8 cellular contexts compared by ENCODE assay signal in genomic region chr11:1888811-1889526, GRCh38. TPM values are rescaled to one million over a fixed set of nuclear protein-coding genes. Genes with fewer than 3 reads are reported as not detected.
A peak's percentile ranks its signal among the peaks of the same experiment; 100 is the strongest.
DNase-seq lines count a peak whose midpoint lies in the region; ATAC-seq and TF ChIP-seq lines count a peak whose summit lies in the region.

No MANE protein-coding gene starts in this region.

- CTCF ChIA-PET in A673 (lab: Charles Lee), result no interaction called here

- H3K4me3 ChIP-seq in Peyer's patch, result peak overlapping the region in 1 of 4 donors; percentile 15
- H3K4me3 ChIP-seq in lower lobe of right lung, result no peak overlapping the region
- H3K4me3 ChIP-seq in A673 (ENCODE audit: low read depth, low read length, poor library complexity, severe bottlenecking), result no peak overlapping the region

- POLR2A ChIA-PET in A673 (lab: Charles Lee; ENCODE audit: low non-redundant PET), result no interaction called here

- intact Hi-C loops in lower lobe of right lung (cut with DNase I) (no loop called here), A673 (cut with micrococcal nuclease; ENCODE audit: unreplicated experiment) (no loop called here)

- H3K36me3 ChIP-seq in Peyer's patch (no peaks in the 10 kb centered on the region), lower lobe of right lung (peaks cover 28% of the 10 kb centered on the region), A673 (ENCODE audit: insufficient read depth, low read length, poor library complexity, severe bottlenecking) (no peaks in the 10 kb centered on the region)

- ATAC-seq in lower lobe of right lung, result peak; percentile 69 to 74

- H3K9me3 ChIP-seq in Peyer's patch (no peaks in the 10 kb centered on the region), lower lobe of right lung (no peaks in the 10 kb centered on the region), A673 (ENCODE audit: low read depth, low read length, poor library complexity, severe bottlenecking) (no peaks in the 10 kb centered on the region)

- no peaks in the 10 kb centered on the region for H3K27me3 ChIP-seq in Peyer's patch
- no peaks in the 10 kb centered on the region for H3K27me3 ChIP-seq in lower lobe of right lung (ENCODE audit: low read depth)
- H3K27me3 ChIP-seq in A673 (replicated peaks; ENCODE audit: insufficient read depth, low read depth, low read length, poor library complexity), result no peaks in the 10 kb centered on the region

- no TSS peak for BruUV-seq in A673 (replicated peaks; lab: Mats Ljungman, UMichigan)

- DNase-seq in Peyer's patch (peak; percentile 48 to 75 (median 60)), lower lobe of right lung (peak; percentile 62), A673 (ENCODE audit: low spot score) (no peak), iPS-NIHi7 (ENCODE audit: extremely low spot score) (no peak), DMS79 treated with DMSO at 0.1 percent for 48 hours (lab: John Stamatoyannopoulos, UW) (no peak), NCI-H446 treated with DMSO at 0.1 percent for 48 hours (lab: John Stamatoyannopoulos, UW) (no peak)
- DNase-seq in activated T-cell treated with anti-CD3 and anti-CD28 coated beads, Interleukin-2, amount 50 U/mL, for 48 hours, result peak; percentile 77 to 84
- peak; percentile 18 to 68 for DNase-seq in stimulated activated CD8-positive, alpha-beta memory T cell treated with anti-CD3 and anti-CD28 coated beads, Interleukin-4, amount 100 ng/mL, for 4 hours (ENCODE audit: low read depth in 2 of 2, low spot score in 1 of 2)

- TF ChIP-seq POLR2A in Peyer's patch (IDR thresholded peaks at IDR 0.05), result no peak

- peaks cover 0 to 17% (median 0%) of the 10 kb centered on the region in 4 donors for H3K4me1 ChIP-seq in Peyer's patch
- H3K4me1 ChIP-seq in lower lobe of right lung, result no peaks in the 10 kb centered on the region
- no peaks in the 10 kb centered on the region for H3K4me1 ChIP-seq in A673 (ENCODE audit: insufficient read depth, low read length, poor library complexity, severe bottlenecking)

- H3K27ac ChIP-seq in Peyer's patch (peak overlapping the region in 2 of 4 donors; percentile 13 to 58), lower lobe of right lung (peak overlapping the region; percentile 11), A673 (ENCODE audit: low read depth, low read length, poor library complexity, severe bottlenecking) (no peak overlapping the region)

- no peak for TF ChIP-seq CTCF in Peyer's patch (IDR thresholded peaks at IDR 0.05)
- no peak for TF ChIP-seq CTCF in lower lobe of right lung (IDR thresholded peaks at IDR 0.05)
- no peak for TF ChIP-seq CTCF in A673 (conservative IDR thresholded peaks at IDR 0.05; ENCODE audit: low read depth, low read length)

RNA-seq across cellular contexts. Expression of gene PRR33, which starts 2.7 kb away (rescaled TPM):
- total RNA-seq in Peyer's patch, result not detected
- not detected for total RNA-seq in lower lobe of right lung
- not detected in 2 replicates for total RNA-seq in A673 (2021)

RNA-seq across cellular contexts. Expression of gene TNNT3, which starts 30.5 kb away (rescaled TPM):
- total RNA-seq in Peyer's patch (10 to 100 TPM in 1 of 4 donors, not detected in 3; 14.0 TPM), lower lobe of right lung (4.7 TPM), A673 (2021) (not detected in 2 replicates)

RNA-seq across cellular contexts. Expression of gene LSP1, which starts 36.1 kb away (rescaled TPM):
- total RNA-seq in Peyer's patch (100 to 1,000 TPM in 1 of 4 donors, 10 to 100 TPM in 3; 10.6 to 175 (median 15.4) TPM), lower lobe of right lung (90.4 TPM), A673 (2021) (not detected in 2 replicates)

RNA-seq across cellular contexts. Expression of gene TNNI2, which starts 50.2 kb away (rescaled TPM):
- 10 to 100 TPM in 1 of 4 donors, 1 to 10 TPM in 2, not detected in 1; 4.7 to 23.9 (median 9.3) TPM for total RNA-seq in Peyer's patch
- total RNA-seq in lower lobe of right lung, result 17.7 TPM
- total RNA-seq in A673 (2021), result not detected in 2 replicates

RNA-seq across cellular contexts. Expression of gene SYT8, which starts 54.2 kb away (rescaled TPM):
- total RNA-seq in Peyer's patch (10 to 100 TPM in 3 of 4 donors, not detected in 1; 21.3 to 57.6 (median 44.6) TPM), lower lobe of right lung (18.5 TPM), A673 (2021) (not detected in 2 replicates)

Comparison
In these comparisons a context has a peak if more than half of its experiments do, and no peak if none do; other contexts are left out.
1. DNase-seq: peak in Peyer's patch (3 of 3), activated T-cell treated with anti-CD3 and anti-CD28 coated beads, Interleukin-2, amount 50 U/mL, for 48 hours (2 of 2), lower lobe of right lung (single experiment) and stimulated activated CD8-positive, alpha-beta memory T cell treated with anti-CD3 and anti-CD28 coated beads, Interleukin-4, amount 100 ng/mL, for 4 hours (2 of 2); none in A673 (single experiment), iPS-NIHi7 (single experiment), DMS79 treated with DMSO at 0.1 percent for 48 hours (single experiment) and NCI-H446 treated with DMSO at 0.1 percent for 48 hours (single experiment).